In the genomic region with DNA sequence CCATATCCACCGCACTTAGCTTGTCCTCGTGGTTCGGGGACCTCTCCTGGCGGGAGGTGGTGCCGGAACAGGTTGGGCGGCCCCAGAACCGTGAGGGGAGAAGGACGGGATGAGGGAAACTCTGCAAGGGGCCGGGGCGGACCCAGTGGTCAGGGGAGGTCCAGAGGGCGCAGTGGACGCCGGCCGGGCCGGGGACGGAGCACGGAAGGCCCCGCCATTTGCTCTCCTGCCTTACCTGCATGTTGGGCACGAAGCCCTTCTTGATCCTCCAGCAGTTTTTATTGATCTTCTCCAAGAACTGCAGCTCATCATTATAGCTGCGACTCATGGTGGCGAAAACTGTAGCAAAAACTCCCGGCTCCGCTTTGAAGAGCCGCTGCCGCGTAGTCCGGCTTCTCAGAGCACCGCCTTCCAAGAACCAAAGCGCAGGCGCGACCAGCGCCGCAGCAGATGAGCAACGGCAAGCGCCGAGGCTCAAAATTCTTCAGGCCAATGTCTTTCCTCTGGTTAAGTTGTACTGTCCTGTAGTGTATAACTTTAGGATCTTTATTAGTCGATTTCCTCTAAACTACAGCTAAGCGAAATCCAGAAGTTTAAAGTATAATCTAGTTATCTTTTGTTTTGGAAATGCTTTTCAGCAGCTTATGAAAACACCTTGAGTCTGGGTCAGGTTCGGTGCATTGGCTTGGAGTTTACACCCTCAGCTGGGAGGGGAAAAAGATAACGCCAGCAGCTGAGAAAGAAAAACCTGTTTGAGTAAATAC, we compare ENCODE assay signal across 1 cellular context.
TF ChIP-seq lines count a peak whose summit lies in the region.

A gene (minus strand): TSS at position 419 of the 764 bp plus-strand sequence. CDS start 91 bp downstream, at position 328.

TF ChIP-seq in HEK293, 187 proteins besides CTCF, POLR2A, EP300 and RAD21 (continued from another document):
- TF ChIP-seq, protein P1, sequence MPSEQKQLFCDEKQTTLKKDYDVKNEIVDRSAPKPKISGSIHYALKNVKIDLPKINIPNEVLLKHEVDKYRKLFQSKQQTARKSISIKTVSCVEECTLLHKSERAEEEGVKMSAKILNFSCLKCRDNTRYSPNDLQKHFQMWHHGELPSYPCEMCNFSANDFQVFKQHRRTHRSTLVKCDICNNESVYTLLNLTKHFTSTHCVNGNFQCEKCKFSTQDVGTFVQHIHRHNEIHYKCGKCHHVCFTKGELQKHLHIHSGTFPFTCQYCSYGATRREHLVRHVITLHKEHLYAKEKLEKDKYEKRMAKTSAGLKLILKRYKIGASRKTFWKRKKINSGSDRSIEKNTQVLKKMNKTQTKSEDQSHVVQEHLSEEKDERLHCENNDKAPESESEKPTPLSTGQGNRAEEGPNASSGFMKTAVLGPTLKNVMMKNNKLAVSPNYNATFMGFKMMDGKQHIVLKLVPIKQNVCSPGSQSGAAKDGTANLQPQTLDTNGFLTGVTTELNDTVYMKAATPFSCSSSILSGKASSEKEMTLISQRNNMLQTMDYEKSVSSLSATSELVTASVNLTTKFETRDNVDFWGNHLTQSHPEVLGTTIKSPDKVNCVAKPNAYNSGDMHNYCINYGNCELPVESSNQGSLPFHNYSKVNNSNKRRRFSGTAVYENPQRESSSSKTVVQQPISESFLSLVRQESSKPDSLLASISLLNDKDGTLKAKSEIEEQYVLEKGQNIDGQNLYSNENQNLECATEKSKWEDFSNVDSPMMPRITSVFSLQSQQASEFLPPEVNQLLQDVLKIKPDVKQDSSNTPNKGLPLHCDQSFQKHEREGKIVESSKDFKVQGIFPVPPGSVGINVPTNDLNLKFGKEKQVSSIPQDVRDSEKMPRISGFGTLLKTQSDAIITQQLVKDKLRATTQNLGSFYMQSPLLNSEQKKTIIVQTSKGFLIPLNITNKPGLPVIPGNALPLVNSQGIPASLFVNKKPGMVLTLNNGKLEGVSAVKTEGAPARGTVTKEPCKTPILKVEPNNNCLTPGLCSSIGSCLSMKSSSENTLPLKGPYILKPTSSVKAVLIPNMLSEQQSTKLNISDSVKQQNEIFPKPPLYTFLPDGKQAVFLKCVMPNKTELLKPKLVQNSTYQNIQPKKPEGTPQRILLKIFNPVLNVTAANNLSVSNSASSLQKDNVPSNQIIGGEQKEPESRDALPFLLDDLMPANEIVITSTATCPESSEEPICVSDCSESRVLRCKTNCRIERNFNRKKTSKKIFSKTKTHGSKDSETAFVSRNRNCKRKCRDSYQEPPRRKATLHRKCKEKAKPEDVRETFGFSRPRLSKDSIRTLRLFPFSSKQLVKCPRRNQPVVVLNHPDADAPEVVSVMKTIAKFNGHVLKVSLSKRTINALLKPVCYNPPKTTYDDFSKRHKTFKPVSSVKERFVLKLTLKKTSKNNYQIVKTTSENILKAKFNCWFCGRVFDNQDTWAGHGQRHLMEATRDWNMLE (tag by site-specific recombination; conservative IDR thresholded peaks at IDR 0.05; ENCODE audit: low read depth) = peak; percentile 49
- TF ChIP-seq, protein P2, sequence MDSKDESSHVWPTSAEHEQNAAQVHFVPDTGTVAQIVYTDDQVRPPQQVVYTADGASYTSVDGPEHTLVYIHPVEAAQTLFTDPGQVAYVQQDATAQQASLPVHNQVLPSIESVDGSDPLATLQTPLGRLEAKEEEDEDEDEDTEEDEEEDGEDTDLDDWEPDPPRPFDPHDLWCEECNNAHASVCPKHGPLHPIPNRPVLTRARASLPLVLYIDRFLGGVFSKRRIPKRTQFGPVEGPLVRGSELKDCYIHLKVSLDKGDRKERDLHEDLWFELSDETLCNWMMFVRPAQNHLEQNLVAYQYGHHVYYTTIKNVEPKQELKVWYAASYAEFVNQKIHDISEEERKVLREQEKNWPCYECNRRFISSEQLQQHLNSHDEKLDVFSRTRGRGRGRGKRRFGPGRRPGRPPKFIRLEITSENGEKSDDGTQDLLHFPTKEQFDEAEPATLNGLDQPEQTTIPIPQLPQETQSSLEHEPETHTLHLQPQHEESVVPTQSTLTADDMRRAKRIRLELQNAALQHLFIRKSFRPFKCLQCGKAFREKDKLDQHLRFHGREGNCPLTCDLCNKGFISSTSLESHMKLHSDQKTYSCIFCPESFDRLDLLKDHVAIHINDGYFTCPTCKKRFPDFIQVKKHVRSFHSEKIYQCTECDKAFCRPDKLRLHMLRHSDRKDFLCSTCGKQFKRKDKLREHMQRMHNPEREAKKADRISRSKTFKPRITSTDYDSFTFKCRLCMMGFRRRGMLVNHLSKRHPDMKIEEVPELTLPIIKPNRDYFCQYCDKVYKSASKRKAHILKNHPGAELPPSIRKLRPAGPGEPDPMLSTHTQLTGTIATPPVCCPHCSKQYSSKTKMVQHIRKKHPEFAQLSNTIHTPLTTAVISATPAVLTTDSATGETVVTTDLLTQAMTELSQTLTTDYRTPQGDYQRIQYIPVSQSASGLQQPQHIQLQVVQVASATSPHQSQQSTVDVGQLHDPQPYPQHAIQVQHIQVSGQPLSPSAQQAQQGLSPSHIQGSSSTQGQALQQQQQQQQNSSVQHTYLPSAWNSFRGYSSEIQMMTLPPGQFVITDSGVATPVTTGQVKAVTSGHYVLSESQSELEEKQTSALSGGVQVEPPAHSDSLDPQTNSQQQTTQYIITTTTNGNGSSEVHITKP (tag by site-specific recombination; IDR thresholded peaks at IDR 0.05) = peak; percentile 91
- TF ChIP-seq ZNF24 (tag by site-specific recombination; IDR thresholded peaks at IDR 0.05) (no peak), SP2 (tag by site-specific recombination; IDR thresholded peaks at IDR 0.05) (peak; percentile 45), ZNF521 (tag by site-specific recombination; IDR thresholded peaks at IDR 0.05) (no peak), ZNF23 (tag by site-specific recombination; IDR thresholded peaks at IDR 0.05; ENCODE audit: borderline replicate concordance) (no peak), HOXC10 (CRISPR knock-in tag; IDR thresholded peaks at IDR 0.05) (no peak), ZBTB17 (tag by site-specific recombination; IDR thresholded peaks at IDR 0.05) (0 out of 2 replicates have a peak, but pooled peaks have one; percentile 37), SCRT2 (tag by site-specific recombination; IDR thresholded peaks at IDR 0.05) (peak; percentile 50), ZNF394 (tag by site-specific recombination; IDR thresholded peaks at IDR 0.05; ENCODE audit: borderline replicate concordance) (0 out of 2 replicates have a peak, but pooled peaks have one; percentile 21), TCF7L2 (IDR thresholded peaks at IDR 0.05; ENCODE audit: borderline replicate concordance, low read depth, low read length) (peak; percentile 97), ZNF341 (tag by site-specific recombination; IDR thresholded peaks at IDR 0.05; ENCODE audit: low read depth) (peak; percentile 45), ZXDB (tag by site-specific recombination; IDR thresholded peaks at IDR 0.05) (0 out of 2 replicates have a peak, but pooled peaks have one; percentile 31), GLIS2 (tag by site-specific recombination; IDR thresholded peaks at IDR 0.05) (peak; percentile 85), ZNF776 (tag by site-specific recombination; IDR thresholded peaks at IDR 0.05; ENCODE audit: borderline replicate concordance) (no peak), ZNF335 (tag by site-specific recombination; conservative IDR thresholded peaks at IDR 0.05) (peak; percentile 84), SP3 (tag by site-specific recombination; IDR thresholded peaks at IDR 0.05) (peak; percentile 60), ZNF626 (tag by site-specific recombination; IDR thresholded peaks at IDR 0.05) (no peak), ZNF660 (tag by site-specific recombination; IDR thresholded peaks at IDR 0.05) (0 out of 2 replicates have a peak, but pooled peaks have one; percentile 51), ZNF544 (tag by site-specific recombination; IDR thresholded peaks at IDR 0.05) (no peak), ZNF473 (tag by site-specific recombination; IDR thresholded peaks at IDR 0.05) (no peak)
- TF ChIP-seq, protein P3, sequence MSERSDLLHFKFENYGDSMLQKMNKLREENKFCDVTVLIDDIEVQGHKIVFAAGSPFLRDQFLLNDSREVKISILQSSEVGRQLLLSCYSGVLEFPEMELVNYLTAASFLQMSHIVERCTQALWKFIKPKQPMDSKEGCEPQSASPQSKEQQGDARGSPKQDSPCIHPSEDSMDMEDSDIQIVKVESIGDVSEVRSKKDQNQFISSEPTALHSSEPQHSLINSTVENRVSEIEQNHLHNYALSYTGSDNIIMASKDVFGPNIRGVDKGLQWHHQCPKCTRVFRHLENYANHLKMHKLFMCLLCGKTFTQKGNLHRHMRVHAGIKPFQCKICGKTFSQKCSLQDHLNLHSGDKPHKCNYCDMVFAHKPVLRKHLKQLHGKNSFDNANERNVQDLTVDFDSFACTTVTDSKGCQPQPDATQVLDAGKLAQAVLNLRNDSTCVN (tag by site-specific recombination; optimal IDR thresholded peaks at IDR 0.05) = peak; percentile 15
